In the genomic region with DNA sequence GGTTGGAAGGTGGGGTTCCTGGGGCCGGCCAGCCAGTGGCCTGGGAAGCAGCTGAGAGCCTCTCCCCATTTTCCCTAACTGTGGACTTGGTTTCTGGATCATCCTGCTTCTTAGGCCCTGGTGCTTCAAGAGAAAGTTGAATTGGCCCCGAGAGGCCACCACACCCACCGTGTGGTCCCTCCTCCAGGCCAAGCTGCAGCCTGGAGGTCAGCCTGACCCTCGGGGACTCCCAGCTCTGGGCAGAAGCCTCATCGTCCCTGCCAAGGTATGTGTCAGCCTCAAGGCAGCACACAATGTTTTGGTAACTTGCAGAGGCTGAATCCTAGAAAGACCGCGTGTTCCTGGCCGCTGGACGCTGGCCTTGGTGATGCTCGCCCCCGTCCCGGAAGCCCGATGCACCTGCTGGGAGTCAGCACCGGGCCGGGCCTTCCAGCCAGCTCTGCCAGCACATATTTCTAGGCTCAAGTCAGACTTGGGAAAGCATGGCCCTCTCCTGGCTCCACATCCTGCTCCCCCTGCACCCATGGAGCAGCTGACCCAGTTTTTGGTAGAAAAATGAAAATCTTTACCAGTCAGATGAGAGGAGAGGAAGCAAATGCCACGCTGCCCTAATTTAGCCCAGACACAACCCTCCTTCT, we compare ENCODE assay signal across 1 cellular context.
TF ChIP-seq lines count a peak whose summit lies in the region.

No MANE protein-coding gene starts in this region.

TF ChIP-seq in HepG2, 621 proteins besides CTCF, POLR2A, EP300 and RAD21 (continued from another document and continues in another):
- TF ChIP-seq, protein P1, sequence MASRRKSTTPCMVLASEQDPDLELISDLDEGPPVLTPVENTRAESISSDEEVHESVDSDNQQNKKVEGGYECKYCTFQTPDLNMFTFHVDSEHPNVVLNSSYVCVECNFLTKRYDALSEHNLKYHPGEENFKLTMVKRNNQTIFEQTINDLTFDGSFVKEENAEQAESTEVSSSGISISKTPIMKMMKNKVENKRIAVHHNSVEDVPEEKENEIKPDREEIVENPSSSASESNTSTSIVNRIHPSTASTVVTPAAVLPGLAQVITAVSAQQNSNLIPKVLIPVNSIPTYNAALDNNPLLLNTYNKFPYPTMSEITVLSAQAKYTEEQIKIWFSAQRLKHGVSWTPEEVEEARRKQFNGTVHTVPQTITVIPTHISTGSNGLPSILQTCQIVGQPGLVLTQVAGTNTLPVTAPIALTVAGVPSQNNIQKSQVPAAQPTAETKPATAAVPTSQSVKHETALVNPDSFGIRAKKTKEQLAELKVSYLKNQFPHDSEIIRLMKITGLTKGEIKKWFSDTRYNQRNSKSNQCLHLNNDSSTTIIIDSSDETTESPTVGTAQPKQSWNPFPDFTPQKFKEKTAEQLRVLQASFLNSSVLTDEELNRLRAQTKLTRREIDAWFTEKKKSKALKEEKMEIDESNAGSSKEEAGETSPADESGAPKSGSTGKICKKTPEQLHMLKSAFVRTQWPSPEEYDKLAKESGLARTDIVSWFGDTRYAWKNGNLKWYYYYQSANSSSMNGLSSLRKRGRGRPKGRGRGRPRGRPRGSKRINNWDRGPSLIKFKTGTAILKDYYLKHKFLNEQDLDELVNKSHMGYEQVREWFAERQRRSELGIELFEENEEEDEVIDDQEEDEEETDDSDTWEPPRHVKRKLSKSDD (CRISPR knock-in tag; IDR thresholded peaks at IDR 0.05; ENCODE audit: low read depth): no peak
- TF ChIP-seq, protein P2, sequence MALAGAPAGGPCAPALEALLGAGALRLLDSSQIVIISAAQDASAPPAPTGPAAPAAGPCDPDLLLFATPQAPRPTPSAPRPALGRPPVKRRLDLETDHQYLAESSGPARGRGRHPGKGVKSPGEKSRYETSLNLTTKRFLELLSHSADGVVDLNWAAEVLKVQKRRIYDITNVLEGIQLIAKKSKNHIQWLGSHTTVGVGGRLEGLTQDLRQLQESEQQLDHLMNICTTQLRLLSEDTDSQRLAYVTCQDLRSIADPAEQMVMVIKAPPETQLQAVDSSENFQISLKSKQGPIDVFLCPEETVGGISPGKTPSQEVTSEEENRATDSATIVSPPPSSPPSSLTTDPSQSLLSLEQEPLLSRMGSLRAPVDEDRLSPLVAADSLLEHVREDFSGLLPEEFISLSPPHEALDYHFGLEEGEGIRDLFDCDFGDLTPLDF (CRISPR knock-in tag; IDR thresholded peaks at IDR 0.05): no peak
- no peak for TF ChIP-seq RFX5 (IDR thresholded peaks at IDR 0.05; ENCODE audit: low read depth, low read length)
- no peak for TF ChIP-seq HDAC6 (IDR thresholded peaks at IDR 0.05; ENCODE audit: low read depth, low read length)
- TF ChIP-seq, protein P3, sequence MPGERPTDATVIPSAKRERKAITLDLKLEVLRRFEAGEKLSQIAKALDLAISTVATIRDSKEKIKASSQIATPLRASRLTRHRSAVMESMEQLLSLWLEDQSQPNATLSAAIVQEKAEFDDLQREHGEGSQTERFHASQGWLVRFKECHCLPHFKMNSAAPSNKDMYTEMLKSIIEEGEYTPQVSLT (CRISPR knock-in tag; IDR thresholded peaks at IDR 0.05; ENCODE audit: borderline replicate concordance, low read depth): no peak
- TF ChIP-seq, protein P4, sequence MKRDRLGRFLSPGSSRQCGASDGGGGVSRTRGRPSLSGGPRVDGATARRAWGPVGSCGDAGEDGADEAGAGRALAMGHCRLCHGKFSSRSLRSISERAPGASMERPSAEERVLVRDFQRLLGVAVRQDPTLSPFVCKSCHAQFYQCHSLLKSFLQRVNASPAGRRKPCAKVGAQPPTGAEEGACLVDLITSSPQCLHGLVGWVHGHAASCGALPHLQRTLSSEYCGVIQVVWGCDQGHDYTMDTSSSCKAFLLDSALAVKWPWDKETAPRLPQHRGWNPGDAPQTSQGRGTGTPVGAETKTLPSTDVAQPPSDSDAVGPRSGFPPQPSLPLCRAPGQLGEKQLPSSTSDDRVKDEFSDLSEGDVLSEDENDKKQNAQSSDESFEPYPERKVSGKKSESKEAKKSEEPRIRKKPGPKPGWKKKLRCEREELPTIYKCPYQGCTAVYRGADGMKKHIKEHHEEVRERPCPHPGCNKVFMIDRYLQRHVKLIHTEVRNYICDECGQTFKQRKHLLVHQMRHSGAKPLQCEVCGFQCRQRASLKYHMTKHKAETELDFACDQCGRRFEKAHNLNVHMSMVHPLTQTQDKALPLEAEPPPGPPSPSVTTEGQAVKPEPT (CRISPR knock-in tag; IDR thresholded peaks at IDR 0.05; ENCODE audit: low read depth): no peak
- no peak for TF ChIP-seq HMG20B (CRISPR knock-in tag; conservative IDR thresholded peaks at IDR 0.05)
- TF ChIP-seq, protein P5, sequence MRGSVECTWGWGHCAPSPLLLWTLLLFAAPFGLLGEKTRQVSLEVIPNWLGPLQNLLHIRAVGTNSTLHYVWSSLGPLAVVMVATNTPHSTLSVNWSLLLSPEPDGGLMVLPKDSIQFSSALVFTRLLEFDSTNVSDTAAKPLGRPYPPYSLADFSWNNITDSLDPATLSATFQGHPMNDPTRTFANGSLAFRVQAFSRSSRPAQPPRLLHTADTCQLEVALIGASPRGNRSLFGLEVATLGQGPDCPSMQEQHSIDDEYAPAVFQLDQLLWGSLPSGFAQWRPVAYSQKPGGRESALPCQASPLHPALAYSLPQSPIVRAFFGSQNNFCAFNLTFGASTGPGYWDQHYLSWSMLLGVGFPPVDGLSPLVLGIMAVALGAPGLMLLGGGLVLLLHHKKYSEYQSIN (CRISPR knock-in tag; IDR thresholded peaks at IDR 0.05; ENCODE audit: borderline replicate concordance): no peak
- TF ChIP-seq, protein P6, sequence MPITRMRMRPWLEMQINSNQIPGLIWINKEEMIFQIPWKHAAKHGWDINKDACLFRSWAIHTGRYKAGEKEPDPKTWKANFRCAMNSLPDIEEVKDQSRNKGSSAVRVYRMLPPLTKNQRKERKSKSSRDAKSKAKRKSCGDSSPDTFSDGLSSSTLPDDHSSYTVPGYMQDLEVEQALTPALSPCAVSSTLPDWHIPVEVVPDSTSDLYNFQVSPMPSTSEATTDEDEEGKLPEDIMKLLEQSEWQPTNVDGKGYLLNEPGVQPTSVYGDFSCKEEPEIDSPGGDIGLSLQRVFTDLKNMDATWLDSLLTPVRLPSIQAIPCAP (CRISPR knock-in tag; IDR thresholded peaks at IDR 0.05; ENCODE audit: low read depth): no peak
- TF ChIP-seq, protein P7, sequence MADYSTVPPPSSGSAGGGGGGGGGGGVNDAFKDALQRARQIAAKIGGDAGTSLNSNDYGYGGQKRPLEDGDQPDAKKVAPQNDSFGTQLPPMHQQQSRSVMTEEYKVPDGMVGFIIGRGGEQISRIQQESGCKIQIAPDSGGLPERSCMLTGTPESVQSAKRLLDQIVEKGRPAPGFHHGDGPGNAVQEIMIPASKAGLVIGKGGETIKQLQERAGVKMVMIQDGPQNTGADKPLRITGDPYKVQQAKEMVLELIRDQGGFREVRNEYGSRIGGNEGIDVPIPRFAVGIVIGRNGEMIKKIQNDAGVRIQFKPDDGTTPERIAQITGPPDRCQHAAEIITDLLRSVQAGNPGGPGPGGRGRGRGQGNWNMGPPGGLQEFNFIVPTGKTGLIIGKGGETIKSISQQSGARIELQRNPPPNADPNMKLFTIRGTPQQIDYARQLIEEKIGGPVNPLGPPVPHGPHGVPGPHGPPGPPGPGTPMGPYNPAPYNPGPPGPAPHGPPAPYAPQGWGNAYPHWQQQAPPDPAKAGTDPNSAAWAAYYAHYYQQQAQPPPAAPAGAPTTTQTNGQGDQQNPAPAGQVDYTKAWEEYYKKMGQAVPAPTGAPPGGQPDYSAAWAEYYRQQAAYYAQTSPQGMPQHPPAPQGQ (CRISPR knock-in tag; IDR thresholded peaks at IDR 0.05; ENCODE audit: borderline replicate concordance): no peak; the same call in 1 of the 2 replicates
- 0 out of 4 replicates have a peak, but pooled peaks of 1 of the 2 experiments have one; percentile 31 for TF ChIP-seq NR2F1 (CRISPR knock-in tag; IDR thresholded peaks at IDR 0.05)
- TF ChIP-seq, protein P8, sequence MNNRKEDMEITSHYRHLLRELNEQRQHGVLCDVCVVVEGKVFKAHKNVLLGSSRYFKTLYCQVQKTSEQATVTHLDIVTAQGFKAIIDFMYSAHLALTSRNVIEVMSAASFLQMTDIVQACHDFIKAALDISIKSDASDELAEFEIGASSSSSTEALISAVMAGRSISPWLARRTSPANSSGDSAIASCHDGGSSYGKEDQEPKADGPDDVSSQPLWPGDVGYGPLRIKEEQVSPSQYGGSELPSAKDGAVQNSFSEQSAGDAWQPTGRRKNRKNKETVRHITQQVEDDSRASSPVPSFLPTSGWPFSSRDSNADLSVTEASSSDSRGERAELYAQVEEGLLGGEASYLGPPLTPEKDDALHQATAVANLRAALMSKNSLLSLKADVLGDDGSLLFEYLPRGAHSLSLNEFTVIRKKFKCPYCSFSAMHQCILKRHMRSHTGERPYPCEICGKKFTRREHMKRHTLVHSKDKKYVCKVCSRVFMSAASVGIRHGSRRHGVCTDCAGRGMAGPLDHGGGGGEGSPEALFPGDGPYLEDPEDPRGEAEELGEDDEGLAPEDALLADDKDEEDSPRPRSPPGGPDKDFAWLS (CRISPR knock-in tag; IDR thresholded peaks at IDR 0.05; ENCODE audit: borderline replicate concordance): no peak
- TF ChIP-seq NFYC (CRISPR knock-in tag; IDR thresholded peaks at IDR 0.05): no peak
- no peak for TF ChIP-seq PPARG (CRISPR knock-in tag; conservative IDR thresholded peaks at IDR 0.05)
- no peak for TF ChIP-seq STAT5B (CRISPR knock-in tag; IDR thresholded peaks at IDR 0.05)
- TF ChIP-seq ZIK1 (CRISPR knock-in tag; IDR thresholded peaks at IDR 0.05; ENCODE audit: borderline replicate concordance, low read depth): no peak; the same call in 1 of the 2 replicates
- no peak for TF ChIP-seq HNRNPLL (IDR thresholded peaks at IDR 0.05; ENCODE audit: low read depth, low read length, poor library complexity, severe bottlenecking)
- no peak for TF ChIP-seq ZNF205 (CRISPR knock-in tag; IDR thresholded peaks at IDR 0.05)
- 0 out of 2 replicates have a peak, but pooled peaks have one; percentile 33 for TF ChIP-seq ZNF558 (CRISPR knock-in tag; IDR thresholded peaks at IDR 0.05; ENCODE audit: borderline replicate concordance)
- TF ChIP-seq MYC (CRISPR knock-in tag; IDR thresholded peaks at IDR 0.05; ENCODE audit: borderline replicate concordance): no peak
- no peak for TF ChIP-seq BORCS8-MEF2B (CRISPR knock-in tag; IDR thresholded peaks at IDR 0.05)
- TF ChIP-seq, protein P9, sequence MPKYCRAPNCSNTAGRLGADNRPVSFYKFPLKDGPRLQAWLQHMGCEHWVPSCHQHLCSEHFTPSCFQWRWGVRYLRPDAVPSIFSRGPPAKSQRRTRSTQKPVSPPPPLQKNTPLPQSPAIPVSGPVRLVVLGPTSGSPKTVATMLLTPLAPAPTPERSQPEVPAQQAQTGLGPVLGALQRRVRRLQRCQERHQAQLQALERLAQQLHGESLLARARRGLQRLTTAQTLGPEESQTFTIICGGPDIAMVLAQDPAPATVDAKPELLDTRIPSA (CRISPR knock-in tag; IDR thresholded peaks at IDR 0.05; ENCODE audit: borderline replicate concordance): no peak
- TF ChIP-seq, protein P10, sequence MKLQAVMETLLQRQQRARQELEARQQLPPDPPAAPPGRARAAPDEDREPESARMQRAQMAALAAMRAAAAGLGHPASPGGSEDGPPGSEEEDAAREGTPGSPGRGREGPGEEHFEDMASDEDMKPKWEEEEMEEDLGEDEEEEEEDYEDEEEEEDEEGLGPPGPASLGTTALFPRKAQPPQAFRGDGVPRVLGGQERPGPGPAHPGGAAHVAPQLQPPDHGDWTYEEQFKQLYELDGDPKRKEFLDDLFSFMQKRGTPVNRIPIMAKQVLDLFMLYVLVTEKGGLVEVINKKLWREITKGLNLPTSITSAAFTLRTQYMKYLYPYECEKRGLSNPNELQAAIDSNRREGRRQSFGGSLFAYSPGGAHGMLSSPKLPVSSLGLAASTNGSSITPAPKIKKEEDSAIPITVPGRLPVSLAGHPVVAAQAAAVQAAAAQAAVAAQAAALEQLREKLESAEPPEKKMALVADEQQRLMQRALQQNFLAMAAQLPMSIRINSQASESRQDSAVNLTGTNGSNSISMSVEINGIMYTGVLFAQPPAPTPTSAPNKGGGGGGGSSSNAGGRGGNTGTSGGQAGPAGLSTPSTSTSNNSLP (IDR thresholded peaks at IDR 0.05; ENCODE audit: low read depth, low read length): no peak
- no peak for TF ChIP-seq ZNF564 (CRISPR knock-in tag; IDR thresholded peaks at IDR 0.05)
- TF ChIP-seq ZNF234 (CRISPR knock-in tag; conservative IDR thresholded peaks at IDR 0.05): no peak
- no peak for TF ChIP-seq CBX1 (IDR thresholded peaks at IDR 0.05; ENCODE audit: low read depth)
- TF ChIP-seq ZNF598 (CRISPR knock-in tag; IDR thresholded peaks at IDR 0.05; ENCODE audit: borderline replicate concordance): peak; percentile 70; the same call in 1 of the 2 replicates
- no peak for TF ChIP-seq ZNF841 (CRISPR knock-in tag; IDR thresholded peaks at IDR 0.05; ENCODE audit: borderline replicate concordance)
- TF ChIP-seq ZNF615 (CRISPR knock-in tag; IDR thresholded peaks at IDR 0.05; ENCODE audit: borderline replicate concordance): no peak
- TF ChIP-seq SETDB1 (CRISPR knock-in tag; IDR thresholded peaks at IDR 0.05; ENCODE audit: borderline replicate concordance): no peak
- TF ChIP-seq ZNF768 (CRISPR knock-in tag; IDR thresholded peaks at IDR 0.05): peak; percentile 62; the same call in 1 of the 2 replicates
- no peak for TF ChIP-seq ZNF772 (CRISPR knock-in tag; IDR thresholded peaks at IDR 0.05)
- 0 out of 2 replicates have a peak, but pooled peaks have one; percentile 24 for TF ChIP-seq GATAD1 (CRISPR knock-in tag; IDR thresholded peaks at IDR 0.05)
- TF ChIP-seq ZSCAN22 (CRISPR knock-in tag; IDR thresholded peaks at IDR 0.05): no peak
- TF ChIP-seq, protein P11, sequence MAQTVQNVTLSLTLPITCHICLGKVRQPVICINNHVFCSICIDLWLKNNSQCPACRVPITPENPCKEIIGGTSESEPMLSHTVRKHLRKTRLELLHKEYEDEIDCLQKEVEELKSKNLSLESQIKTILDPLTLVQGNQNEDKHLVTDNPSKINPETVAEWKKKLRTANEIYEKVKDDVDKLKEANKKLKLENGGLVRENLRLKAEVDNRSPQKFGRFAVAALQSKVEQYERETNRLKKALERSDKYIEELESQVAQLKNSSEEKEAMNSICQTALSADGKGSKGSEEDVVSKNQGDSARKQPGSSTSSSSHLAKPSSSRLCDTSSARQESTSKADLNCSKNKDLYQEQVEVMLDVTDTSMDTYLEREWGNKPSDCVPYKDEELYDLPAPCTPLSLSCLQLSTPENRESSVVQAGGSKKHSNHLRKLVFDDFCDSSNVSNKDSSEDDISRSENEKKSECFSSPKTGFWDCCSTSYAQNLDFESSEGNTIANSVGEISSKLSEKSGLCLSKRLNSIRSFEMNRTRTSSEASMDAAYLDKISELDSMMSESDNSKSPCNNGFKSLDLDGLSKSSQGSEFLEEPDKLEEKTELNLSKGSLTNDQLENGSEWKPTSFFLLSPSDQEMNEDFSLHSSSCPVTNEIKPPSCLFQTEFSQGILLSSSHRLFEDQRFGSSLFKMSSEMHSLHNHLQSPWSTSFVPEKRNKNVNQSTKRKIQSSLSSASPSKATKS (CRISPR knock-in tag; IDR thresholded peaks at IDR 0.05): no peak
- TF ChIP-seq ZNF33A (CRISPR knock-in tag; IDR thresholded peaks at IDR 0.05; ENCODE audit: borderline replicate concordance): no peak
- 0 out of 2 replicates have a peak, but pooled peaks have one; percentile 39 for TF ChIP-seq ZNF713 (CRISPR knock-in tag; IDR thresholded peaks at IDR 0.05)
- no peak for TF ChIP-seq SRSF4 (IDR thresholded peaks at IDR 0.05; ENCODE audit: low read depth, low read length, poor library complexity, severe bottlenecking)
- no peak for TF ChIP-seq RFXANK (CRISPR knock-in tag; IDR thresholded peaks at IDR 0.05)
- no peak for TF ChIP-seq SOX13 (IDR thresholded peaks at IDR 0.05)
- 0 out of 4 replicates have a peak, but pooled peaks of 1 of the 2 experiments have one; percentile 29 for TF ChIP-seq SOX13 (CRISPR knock-in tag; conservative IDR thresholded peaks at IDR 0.05 in 1 of 2, IDR thresholded peaks at IDR 0.05 in 1 of 2)
- TF ChIP-seq RFXAP (CRISPR knock-in tag; IDR thresholded peaks at IDR 0.05; ENCODE audit: borderline replicate concordance): no peak
